ENCODE assay signal across 18 cellular contexts in the genomic region with DNA sequence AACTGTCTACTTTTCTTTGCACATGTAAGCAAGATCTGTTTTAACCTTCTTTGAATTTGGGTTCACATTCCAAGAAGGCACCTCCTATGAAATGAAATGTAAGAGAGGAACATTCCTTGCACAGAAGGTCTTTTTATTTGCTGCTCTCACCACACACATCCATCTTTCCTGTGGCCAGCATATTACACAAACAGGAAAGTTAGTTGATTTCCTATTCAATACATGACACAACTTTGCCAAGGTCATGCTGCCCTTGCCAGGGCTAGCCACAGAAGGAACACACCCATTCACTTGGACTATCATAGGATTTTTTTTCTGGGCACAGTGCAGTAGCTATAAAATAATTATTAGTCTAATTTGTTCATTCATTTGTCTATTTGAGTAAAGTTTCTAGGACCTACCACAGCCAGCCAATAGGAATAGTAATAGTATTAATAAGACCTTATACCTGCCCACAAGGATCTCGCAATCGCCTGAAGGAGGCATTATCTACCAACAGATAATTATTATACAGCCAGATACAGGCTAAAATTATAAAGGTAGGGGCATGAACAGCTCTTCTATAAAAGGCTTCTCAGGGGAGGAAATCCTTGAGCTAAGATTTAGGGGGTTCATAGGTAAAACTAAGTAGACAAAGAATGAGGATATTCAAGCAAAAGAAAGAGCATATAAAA.
DNase-seq lines count a peak whose midpoint lies in the region; ATAC-seq, FAIRE-seq and TF ChIP-seq lines count a peak whose summit lies in the region.
"Had no signal": no experiment of that assay in that cellular context is flagged by ENCODE, and none has a peak within 500 bp of the region (broad histone marks: within the 10 kb centered on the region; RNA-seq: fewer than 3 reads in every experiment).

No MANE protein-coding gene starts in this region.

- no peaks in the 10 kb centered on the region for H3K36me3 ChIP-seq in HCT116 (ENCODE audit: control insufficient read depth in 1 of 2, insufficient read depth in 2 of 2, low read length in 2 of 2)
- no peaks in the 10 kb centered on the region for H3K36me3 ChIP-seq in astrocyte (ENCODE audit: insufficient read depth, low read length)
- H3K36me3 ChIP-seq in esophagus squamous epithelium = no peaks in the 10 kb centered on the region
- H3K36me3 ChIP-seq: thyroid gland had no signal

- H3K4me3 Mint-ChIP-seq in astrocyte (ENCODE audit: unreplicated experiment) (no peak overlapping the region), T-cell (no peak overlapping the region)
- H3K4me3 Mint-ChIP-seq: brain had no signal

- H4K20me1 ChIP-seq in HCT116 (ENCODE audit: insufficient read depth) (no peaks in the 10 kb centered on the region), astrocyte (ENCODE audit: insufficient read depth, low read length) (no peaks in the 10 kb centered on the region)

- no peaks in the 10 kb centered on the region for H3K79me2 ChIP-seq in HCT116 (ENCODE audit: insufficient read depth, low read length)
- no peaks in the 10 kb centered on the region for H3K79me2 ChIP-seq in astrocyte (ENCODE audit: insufficient read depth, low read length)
- H3K79me2 ChIP-seq: parathyroid adenoma had no signal

- no peak for FAIRE-seq in astrocyte (lab: Jason Lieb, UNC)
- FAIRE-seq: D721Med had no signal

- ATAC-seq in HCT116 (no peak), T-cell (replicated peaks in 1 of 4) (no peak)
- ATAC-seq: left cardiac atrium had no signal

- CTCF ChIA-PET in HCT116 (lab: Charles Lee) (no interaction called here), T-cell (lab: Charles Lee) (no interaction called here)

- no peak overlapping the region for H3K27ac ChIP-seq in C4-2B
- H3K27ac ChIP-seq in HCT116 (ENCODE audit: low read depth, low read length) = no peak overlapping the region
- no peak overlapping the region for H3K27ac ChIP-seq in astrocyte (ENCODE audit: low read depth, low read length)
- H3K27ac ChIP-seq in esophagus squamous epithelium = no peak overlapping the region
- H3K27ac ChIP-seq: KMS-11, parathyroid adenoma, skin epidermis, thyroid gland had no signal

- TF ChIP-seq RAD21 in HCT116 (IDR thresholded peaks at IDR 0.05; ENCODE audit: low read depth) = peak; percentile 43

- H3K4me1 ChIP-seq in HCT116 (ENCODE audit: control insufficient read depth in 1 of 2, insufficient read depth in 2 of 2, low read length in 2 of 2) (peaks cover 0 to 6% of the 10 kb centered on the region in 2 experiments; a peak in 2 of 4 replicates), astrocyte (ENCODE audit: insufficient read depth, low read length) (peaks cover 7% of the 10 kb centered on the region), esophagus squamous epithelium (peaks cover 0 to 10% (median 0%) of the 10 kb centered on the region in 3 donors)
- H3K4me1 ChIP-seq: parathyroid adenoma, thyroid gland had no signal

- H3K9me3 ChIP-seq in HCT116 (ENCODE audit: control insufficient read depth in 1 of 2, insufficient read depth in 1 of 2, low read depth in 1 of 2, low read length in 2 of 2) = no peaks in the 10 kb centered on the region
- H3K9me3 ChIP-seq in astrocyte (ENCODE audit: insufficient read depth, low read depth, low read length) = no peaks in the 10 kb centered on the region
- no peaks in the 10 kb centered on the region for H3K9me3 ChIP-seq in esophagus squamous epithelium
- H3K9me3 ChIP-seq: thyroid gland had no signal

- H3K27ac Mint-ChIP-seq in astrocyte (ENCODE audit: unreplicated experiment) = no peak overlapping the region
- no peak overlapping the region for H3K27ac Mint-ChIP-seq in T-cell
- H3K27ac Mint-ChIP-seq: brain had no signal

- H3K9me2 ChIP-seq in HCT116 (ENCODE audit: insufficient read depth) = no peaks in the 10 kb centered on the region

- WGBS in esophagus squamous epithelium, 2 donors = 91 to 96% methylated on average over 2 of the region's 2 CpGs

- H3K4me2 ChIP-seq in HCT116 (ENCODE audit: low read length) = no peak overlapping the region
- H3K4me2 ChIP-seq in astrocyte (ENCODE audit: low read length) = no peak overlapping the region
- H3K4me2 ChIP-seq: KMS-11 had no signal

- no peak for TF ChIP-seq POLR2A in HCT116 (IDR thresholded peaks at IDR 0.05; ENCODE audit: borderline replicate concordance, extremely low read depth, insufficient read depth, insufficient read length)
- no peak for TF ChIP-seq POLR2A in esophagus squamous epithelium (IDR thresholded peaks at IDR 0.05)

- no peaks in the 10 kb centered on the region for H3K9me3 Mint-ChIP-seq in astrocyte (ENCODE audit: unreplicated experiment)
- no peaks in the 10 kb centered on the region for H3K9me3 Mint-ChIP-seq in T-cell
- H3K9me3 Mint-ChIP-seq: brain had no signal

- H3K36me3 Mint-ChIP-seq in astrocyte (ENCODE audit: low read depth, unreplicated experiment) (no peaks in the 10 kb centered on the region), T-cell (no peaks in the 10 kb centered on the region)
- H3K36me3 Mint-ChIP-seq: brain had no signal

- BruUV-seq in HCT116 (replicated peaks; lab: Mats Ljungman, UMichigan) = no TSS peak

- DNase-seq in HCT116 (ENCODE audit: low read depth, low spot score) = no peak
- peak; percentile 71 for DNase-seq in astrocyte (ENCODE audit: low read depth)
- peak; percentile 64 for DNase-seq in fibroblast of the aortic adventitia (ENCODE audit: low read depth)
- no peak for DNase-seq in T-cell
- DNase-seq in esophagus squamous epithelium (lab: John Stamatoyannopoulos, UW) = no peak
- no peak for DNase-seq in activated CD4-positive, alpha-beta T cell treated with anti-CD3 and anti-CD28 coated beads for 1 hour
- DNase-seq in NCI-H446 treated with DMSO at 0.1 percent for 48 hours (lab: John Stamatoyannopoulos, UW) = no peak
- DNase-seq: activated CD4-positive, alpha-beta T cell treated with anti-CD3 and anti-CD28 coated beads for 48 hours; activated CD8-positive, alpha-beta memory T cell treated with anti-CD3 and anti-CD28 coated beads, Interleukin-2, amount 50 U/mL, for 48 hours; activated naive CD4-positive, alpha-beta T cell; left cardiac atrium; thyroid gland had no signal

- intact Hi-C loops in HCT116 (cut with micrococcal nuclease) = loop anchor here (1.0 kb wide), 1 partner anchor 312 kb away; no protein-coding TSS in a partner anchor
- intact Hi-C loops in esophagus squamous epithelium (cut with DNase I) = no loop called here

- no peak overlapping the region for H3K9ac ChIP-seq in HCT116 (ENCODE audit: low read length)
- H3K9ac ChIP-seq in astrocyte (ENCODE audit: low read length) = no peak overlapping the region
- H3K9ac ChIP-seq: KMS-11, parathyroid adenoma had no signal

- H3K4me3 ChIP-seq in HCT116 (replicated peaks in 1 of 2; ENCODE audit: low read depth in 1 of 2, low read length in 2 of 2) (no peak overlapping the region), astrocyte (ENCODE audit: insufficient read depth, low read depth, low read length) (no peak overlapping the region), fibroblast of the aortic adventitia (ENCODE audit: low read depth, low read length) (no peak overlapping the region), esophagus squamous epithelium (no peak overlapping the region)
- H3K4me3 ChIP-seq: skin epidermis, thyroid gland had no signal

- H2AFZ ChIP-seq in HCT116 (ENCODE audit: low read depth, low read length, poor library complexity, severe bottlenecking) (no peak overlapping the region), astrocyte (ENCODE audit: low read depth, low read length) (no peak overlapping the region)
- H2AFZ ChIP-seq: parathyroid adenoma had no signal

- no peaks in the 10 kb centered on the region for H3K27me3 ChIP-seq in HCT116 (ENCODE audit: insufficient read depth, low read length)
- H3K27me3 ChIP-seq in astrocyte (ENCODE audit: insufficient read depth, low read length) = no peaks in the 10 kb centered on the region
- H3K27me3 ChIP-seq in esophagus squamous epithelium = no peaks in the 10 kb centered on the region
- H3K27me3 ChIP-seq: thyroid gland had no signal

- POLR2A ChIA-PET in HCT116 (lab: Charles Lee) (no interaction called here), T-cell (lab: Charles Lee) (no interaction called here)

- RAD21 ChIA-PET in HCT116 (lab: Charles Lee; ENCODE audit: low non-redundant PET in 1 of 2, low total read pairs in 2 of 2, uncharacterized antibody in 2 of 2, unreplicated experiment in 2 of 2) = interaction anchor here in 1 of 2 experiments (1.0 kb wide), 1 partner anchor 304 kb away, joined by 3 read pairs; no protein-coding TSS in a partner anchor

- TF ChIP-seq CTCF in C4-2B (conservative IDR thresholded peaks at IDR 0.05) (peak; percentile 21), HCT116 (IDR thresholded peaks at IDR 0.05 in 2 of 3, conservative IDR thresholded peaks at IDR 0.05 in 1 of 3; ENCODE audit: borderline replicate concordance in 1 of 3, insufficient read depth in 1 of 3, low read depth in 2 of 3, low read length in 2 of 3) (no peak; a peak in 1 of 6 replicates), astrocyte (IDR thresholded peaks at IDR 0.05; ENCODE audit: insufficient read depth, low read depth, low read length) (no peak), fibroblast of the aortic adventitia (IDR thresholded peaks at IDR 0.05; ENCODE audit: insufficient read depth, low read length) (no peak), esophagus squamous epithelium (IDR thresholded peaks at IDR 0.05) (no peak)

- H3K27me3 Mint-ChIP-seq in astrocyte (ENCODE audit: low read depth, unreplicated experiment) = no peaks in the 10 kb centered on the region
- peaks cover 0 to 4% of the 10 kb centered on the region in 2 donors for H3K27me3 Mint-ChIP-seq in T-cell
- H3K27me3 Mint-ChIP-seq: brain had no signal

- peaks cover 12% of the 10 kb centered on the region for H3K4me1 Mint-ChIP-seq in astrocyte (ENCODE audit: low read depth, unreplicated experiment)
- no peaks in the 10 kb centered on the region for H3K4me1 Mint-ChIP-seq in T-cell
- H3K4me1 Mint-ChIP-seq: brain had no signal

TF ChIP-seq in HCT116, 20 proteins besides CTCF, POLR2A, EP300 and RAD21:
- TF ChIP-seq EGR1 (IDR thresholded peaks at IDR 0.05; ENCODE audit: low read depth) (no peak), EZH2phosphoT487 (IDR thresholded peaks at IDR 0.05; ENCODE audit: borderline replicate concordance) (no peak), SRF (IDR thresholded peaks at IDR 0.05; ENCODE audit: low read depth) (no peak), YY1 (IDR thresholded peaks at IDR 0.05; ENCODE audit: extremely low read depth, insufficient replicate concordance, low read depth, low read length) (no peak), JUND (IDR thresholded peaks at IDR 0.05) (no peak), TCF7L2 (IDR thresholded peaks at IDR 0.05; ENCODE audit: borderline replicate concordance, extremely low read depth, insufficient read depth, insufficient read length) (no peak)
- TF ChIP-seq, protein P1, sequence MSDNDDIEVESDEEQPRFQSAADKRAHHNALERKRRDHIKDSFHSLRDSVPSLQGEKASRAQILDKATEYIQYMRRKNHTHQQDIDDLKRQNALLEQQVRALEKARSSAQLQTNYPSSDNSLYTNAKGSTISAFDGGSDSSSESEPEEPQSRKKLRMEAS (IDR thresholded peaks at IDR 0.05) = no peak

Comparison
In these comparisons a context has a peak if more than half of its experiments do, and no peak if none do; other contexts are left out.
1. DNase-seq: peak in astrocyte (single experiment) and fibroblast of the aortic adventitia (single experiment); none in HCT116 (single experiment), T-cell (0 of 34), esophagus squamous epithelium (single experiment), activated CD4-positive, alpha-beta T cell treated with anti-CD3 and anti-CD28 coated beads for 1 hour (single experiment) and NCI-H446 treated with DMSO at 0.1 percent for 48 hours (single experiment).